Comparison of ENCODE assay signal across 24 cellular contexts in genomic region chr9:133747309-133747708, GRCh38. TPM values are rescaled to one million over a fixed set of nuclear protein-coding genes. Genes with fewer than 3 reads are reported as not detected.
DNase-seq lines count a peak whose midpoint lies in the region; ATAC-seq and TF ChIP-seq lines count a peak whose summit lies in the region.
"Had no signal": no experiment of that assay in that cellular context is flagged by ENCODE, and none has a peak within 500 bp of the region (broad histone marks: within the 10 kb centered on the region; RNA-seq: fewer than 3 reads in every experiment).

No MANE protein-coding gene starts in this region.

- H3K4me3 ChIP-seq in fibroblast of villous mesenchyme (ENCODE audit: low read depth, low read length) (no peak overlapping the region), GM23338 (no peak overlapping the region)
- H3K4me3 ChIP-seq: BLaER1, GM12878 had no signal

- H3K4me3 Mint-ChIP-seq in GM23338, result no peak overlapping the region
- H3K4me3 Mint-ChIP-seq: CD4-positive, alpha-beta memory T cell; CD4-positive, CD25-positive, alpha-beta regulatory T cell; CD8-positive, alpha-beta memory T cell had no signal

- no peak overlapping the region for H3K27ac Mint-ChIP-seq in GM23338
- H3K27ac Mint-ChIP-seq: CD14-positive monocyte; CD4-positive, alpha-beta memory T cell; CD4-positive, CD25-positive, alpha-beta regulatory T cell; CD8-positive, alpha-beta memory T cell had no signal

- peaks cover 9% of the 10 kb centered on the region for H3K27me3 Mint-ChIP-seq in GM23338 (ENCODE audit: insufficient read depth, low read depth, poor library complexity)

- H3K4me1 ChIP-seq in GM23338 (ENCODE audit: insufficient read depth), result no peaks in the 10 kb centered on the region
- H3K4me1 ChIP-seq: BE2C had no signal

- no peaks in the 10 kb centered on the region for H3K4me1 Mint-ChIP-seq in GM23338
- H3K4me1 Mint-ChIP-seq: CD14-positive monocyte; CD4-positive, alpha-beta memory T cell; CD8-positive, alpha-beta memory T cell had no signal

- DNase-seq in HEK293T (ENCODE audit: extremely low spot score) (no peak), amniotic epithelial cell (ENCODE audit: low read depth) (peak; percentile 61), fibroblast of villous mesenchyme (ENCODE audit: low read depth) (peak; percentile 37), RWPE1 (ENCODE audit: low spot score) (no peak), GM23338 (ENCODE audit: low spot score) (no peak), mesenteric fat pad (ENCODE audit: low spot score) (no peak)
- DNase-seq: 8988T; ACHN; BE2C; C1 segment of cervical spinal cord; CD4-positive, alpha-beta memory T cell; CD4-positive, CD25-positive, alpha-beta regulatory T cell; CD8-positive, alpha-beta memory T cell; COR-L47; DMS 273 treated with DMSO at 0.1 percent for 48 hours; DMS153; DMS53; DMS79; DND-41; EL; GDM1 had no signal

- ATAC-seq in GM23338, result no peak
- ATAC-seq: GM12878 had no signal

- no peaks in the 10 kb centered on the region for H3K36me3 ChIP-seq in GM23338 (ENCODE audit: insufficient read depth)
- H3K36me3 ChIP-seq: BE2C, BLaER1 had no signal

- H4K20me1 ChIP-seq in GM23338 (replicated peaks; ENCODE audit: insufficient read depth), result no peaks in the 10 kb centered on the region
- H4K20me1 ChIP-seq: BLaER1 had no signal

- no peak overlapping the region for H2AFZ ChIP-seq in GM23338

- H3F3A ChIP-seq in GM23338 (replicated peaks; ENCODE audit: low read depth), result no peaks in the 10 kb centered on the region

- no peak overlapping the region for H3K27ac ChIP-seq in RWPE1
- no peak overlapping the region for H3K27ac ChIP-seq in GM23338 (ENCODE audit: low read depth)
- H3K27ac ChIP-seq: BLaER1 had no signal

- H3K36me3 Mint-ChIP-seq in GM23338 (ENCODE audit: low read depth), result no peaks in the 10 kb centered on the region
- H3K36me3 Mint-ChIP-seq: CD14-positive monocyte; CD4-positive, alpha-beta memory T cell; CD4-positive, CD25-positive, alpha-beta regulatory T cell; CD8-positive, alpha-beta memory T cell had no signal

- 0 out of 2 replicates have a peak, but pooled peaks cover 3% of the 10 kb centered on the region for H3K9me2 ChIP-seq in GM23338 (ENCODE audit: insufficient read depth)

- POLR2A ChIA-PET in HEK293T (lab: Yijun Ruan, JAX), result no interaction called here
- POLR2A ChIA-PET in RWPE1 (lab: Yijun Ruan, JAX; ENCODE audit: low non-redundant PET), result no interaction called here

- H3K27me3 ChIP-seq in GM23338 (ENCODE audit: insufficient read depth), result no peaks in the 10 kb centered on the region
- H3K27me3 ChIP-seq: BE2C, BLaER1 had no signal

- CTCF ChIA-PET in HEK293T (lab: Yijun Ruan, JAX) (no interaction called here), RWPE1 (lab: Yijun Ruan, JAX) (interaction anchor here (0.6 kb wide), 1 partner anchor 170 kb away, joined by 4 read pairs; no protein-coding TSS in a partner anchor)

- H3K4me2 ChIP-seq in GM23338, result no peak overlapping the region
- H3K4me2 ChIP-seq: BLaER1 had no signal

- no peaks in the 10 kb centered on the region for H3K79me2 ChIP-seq in GM23338 (replicated peaks; ENCODE audit: insufficient read depth)

- peaks cover 10% of the 10 kb centered on the region for H3K9me3 Mint-ChIP-seq in GM23338
- H3K9me3 Mint-ChIP-seq: CD14-positive monocyte; CD4-positive, alpha-beta memory T cell; CD8-positive, alpha-beta memory T cell had no signal

- TF ChIP-seq CTCF in fibroblast of villous mesenchyme (IDR thresholded peaks at IDR 0.05; ENCODE audit: insufficient read depth, low read depth, low read length) (no peak), RWPE1 (conservative IDR thresholded peaks at IDR 0.05; ENCODE audit: low read depth) (no peak), GM23338 (conservative IDR thresholded peaks at IDR 0.05; ENCODE audit: low read depth in 2 of 2) (no peak)

TF ChIP-seq in HEK293T, 16 proteins besides CTCF, POLR2A, EP300 and RAD21:
- TF ChIP-seq CTBP1 (IDR thresholded peaks at IDR 0.05; ENCODE audit: borderline replicate concordance) (no peak), PKNOX1 (IDR thresholded peaks at IDR 0.05) (peak; percentile 54; the same call in 1 of the 2 replicates)

TF ChIP-seq in GM23338, 12 proteins besides CTCF, POLR2A, EP300 and RAD21 (continues in another document):
- TF ChIP-seq ETS1 (IDR thresholded peaks at IDR 0.05) (no peak), EZH2phosphoT487 (IDR thresholded peaks at IDR 0.05; ENCODE audit: unreplicated experiment) (no peak), CREB1 (CRISPR knock-in tag; IDR thresholded peaks at IDR 0.05; ENCODE audit: low read depth) (no peak), ZNF462 (CRISPR knock-in tag; IDR thresholded peaks at IDR 0.05) (no peak), JUNB (IDR thresholded peaks at IDR 0.05; ENCODE audit: unreplicated experiment) (no peak), ZNF331 (CRISPR knock-in tag; IDR thresholded peaks at IDR 0.05; ENCODE audit: low read depth) (no peak)

RNA-seq across cellular contexts. Expression of gene SARDH, which starts 9.2 kb away (rescaled TPM):
- total RNA-seq in fibroblast of villous mesenchyme (5.5 and 6.0 TPM in 2 replicates), mesenteric fat pad (0.87 TPM)
- total RNA-seq in GM23338 (2014; rRNA removed; shearing (Covaris generic)), result 9.8 and 10.4 TPM in 2 replicates
- polyA plus RNA-seq in GM23338 (2016; fragmentation: Nextera tagmentation; extraction: Ambion mirVana), result 2.6 and 2.8 TPM in 2 replicates
- polyA plus RNA-seq: CD14-positive monocyte had no signal

Comparison
In these comparisons a context has a peak if more than half of its experiments do, and no peak if none do; other contexts are left out.
1. DNase-seq: peak in amniotic epithelial cell (single experiment) and fibroblast of villous mesenchyme (single experiment); none in HEK293T (single experiment), RWPE1 (single experiment), GM23338 (single experiment) and mesenteric fat pad (single experiment).